Comparison of ENCODE assay signal across 1 cellular context in the genomic region with DNA sequence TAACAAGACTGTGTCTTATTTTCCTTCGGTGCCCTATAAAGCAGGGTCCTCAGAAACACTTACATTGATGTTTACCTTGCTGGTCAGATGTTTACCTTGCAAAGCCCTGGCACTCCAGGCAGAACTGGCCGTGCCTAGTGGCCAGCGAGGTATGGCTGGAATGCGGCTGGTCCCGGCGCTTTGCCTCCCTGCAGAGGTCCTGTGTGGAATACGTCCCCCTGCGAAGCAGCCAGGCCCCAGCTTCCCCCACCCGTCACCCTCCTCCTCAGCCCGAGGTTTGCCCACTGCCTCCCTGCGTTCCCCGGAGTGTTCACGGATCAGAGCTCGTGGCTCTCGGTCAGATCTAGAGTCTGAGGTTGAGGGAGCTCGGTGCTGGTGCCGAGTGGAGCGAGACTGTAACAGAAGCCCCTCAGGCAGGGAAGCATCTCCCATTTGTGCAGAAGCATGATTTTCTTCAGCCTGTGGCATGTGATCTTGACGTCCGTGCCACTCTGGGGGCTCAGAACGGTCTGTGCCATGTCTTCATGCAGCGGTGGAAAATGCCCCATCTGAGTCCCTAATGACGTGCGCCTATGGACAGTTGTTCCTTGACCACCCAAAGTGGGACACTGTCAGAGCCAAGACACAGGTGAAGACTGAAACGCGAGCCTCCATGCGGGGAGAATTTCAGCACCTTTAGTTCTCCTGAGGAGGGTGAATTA.
TF ChIP-seq lines count a peak whose summit lies in the region.

No MANE protein-coding gene starts in this region.

TF ChIP-seq in GM23338, 12 proteins besides CTCF, POLR2A, EP300 and RAD21 (continued from another document):
- TF ChIP-seq ZNF462 (CRISPR knock-in tag; IDR thresholded peaks at IDR 0.05) (no peak), POLR2AphosphoS5 (IDR thresholded peaks at IDR 0.05; ENCODE audit: low read depth) (no peak), ZNF331 (CRISPR knock-in tag; IDR thresholded peaks at IDR 0.05; ENCODE audit: low read depth) (no peak), STAT1 (IDR thresholded peaks at IDR 0.05; ENCODE audit: unreplicated experiment) (no peak), JUNB (IDR thresholded peaks at IDR 0.05; ENCODE audit: unreplicated experiment) (no peak), CREB1 (CRISPR knock-in tag; IDR thresholded peaks at IDR 0.05; ENCODE audit: low read depth) (no peak), REST (IDR thresholded peaks at IDR 0.05; ENCODE audit: unreplicated experiment) (no peak), EZH2 (IDR thresholded peaks at IDR 0.05; ENCODE audit: low read depth, unreplicated experiment) (no peak)
